ENCODE assay signal across 8 cellular contexts in the genomic region with DNA sequence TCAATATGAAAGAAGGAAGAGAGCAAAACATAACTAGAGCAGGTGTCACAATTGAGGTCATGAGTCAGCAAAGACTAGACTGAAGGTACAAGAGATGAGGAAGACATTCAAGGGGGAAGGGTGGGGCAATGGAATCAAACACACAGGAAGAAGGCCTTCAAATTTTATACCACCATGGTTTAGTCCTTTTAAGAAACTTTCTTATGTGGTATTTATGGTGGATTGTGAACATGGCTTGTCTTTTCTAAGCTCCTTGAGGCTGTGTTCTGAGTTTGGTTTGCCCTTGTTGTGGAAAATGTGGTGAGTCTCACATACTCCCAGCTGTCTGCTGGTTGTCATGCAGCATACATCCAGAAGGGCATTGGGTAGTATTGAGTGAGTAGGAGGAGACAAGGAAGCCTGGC.
DNase-seq lines count a peak whose midpoint lies in the region; ATAC-seq lines count a peak whose summit lies in the region.

No MANE protein-coding gene starts in this region.

- peak in 3 of 5 experiments; percentile 15 to 82 (median 78) for DNase-seq in T-helper 2 cell
- peak; percentile 82 for DNase-seq in myocyte (ENCODE audit: low read depth)
- no peak for DNase-seq in NCI-H1436 (lab: John Stamatoyannopoulos, UW)
- DNase-seq in NCI-H187 (lab: John Stamatoyannopoulos, UW), result no peak
- no peak for DNase-seq in A172 (ENCODE audit: low spot score)
- no peak for DNase-seq in NCI-H2107 (lab: John Stamatoyannopoulos, UW)

- ATAC-seq in GM19023 (IDR thresholded peaks at IDR 0.05; ENCODE audit: unreplicated experiment) (peak; percentile 95), HG02852 (IDR thresholded peaks at IDR 0.05; ENCODE audit: unreplicated experiment) (peak; percentile 95)

Comparison
In these comparisons a context has a peak if more than half of its experiments do, and no peak if none do; other contexts are left out.
1. DNase-seq: peak in T-helper 2 cell (3 of 5) and myocyte (single experiment); none in NCI-H1436 (single experiment), NCI-H187 (0 of 2), A172 (single experiment) and NCI-H2107 (single experiment).